Comparison of ENCODE assay signal across 1 cellular context in the genomic region with DNA sequence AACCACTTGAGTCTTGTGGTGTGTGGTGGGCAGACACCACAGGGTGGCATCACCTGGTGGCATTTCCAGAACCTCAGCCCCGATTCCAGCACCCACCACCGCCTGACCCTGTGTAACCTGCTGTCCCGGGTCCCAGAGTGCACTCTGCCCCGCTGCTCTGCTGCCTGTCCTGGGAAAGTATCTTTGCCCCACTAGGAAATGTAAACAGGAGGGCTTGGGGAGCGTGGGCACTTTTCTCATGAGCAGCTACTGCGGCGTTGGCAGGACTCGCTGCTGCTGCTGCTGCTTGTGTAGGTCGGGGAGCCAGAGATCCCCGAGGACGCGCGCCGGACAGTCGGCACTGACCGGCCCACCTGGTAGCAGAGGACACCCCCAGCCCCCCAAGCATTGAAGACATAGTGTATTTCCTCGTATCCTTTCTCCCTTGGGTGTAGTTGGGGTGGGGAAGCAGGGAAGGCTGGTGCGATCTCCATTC.
TF ChIP-seq lines count a peak whose summit lies in the region.

No MANE protein-coding gene starts in this region.

TF ChIP-seq in IMR-90, 13 proteins besides CTCF, POLR2A, EP300 and RAD21:
- TF ChIP-seq RFX5 (IDR thresholded peaks at IDR 0.05; ENCODE audit: low read depth, low read length) (no peak), ELK1 (IDR thresholded peaks at IDR 0.05; ENCODE audit: borderline replicate concordance, low read depth, low read length) (no peak), FOS (IDR thresholded peaks at IDR 0.05; ENCODE audit: low read depth, low read length) (no peak), CEBPB (IDR thresholded peaks at IDR 0.05; ENCODE audit: low read depth, low read length) (no peak), CHD1 (IDR thresholded peaks at IDR 0.05; ENCODE audit: low read depth, low read length) (no peak), MAZ (IDR thresholded peaks at IDR 0.05; ENCODE audit: borderline replicate concordance, low read depth, low read length) (no peak), NFE2L2 (IDR thresholded peaks at IDR 0.05; ENCODE audit: low read depth, low read length) (no peak)
